15 cellular contexts compared by ENCODE assay signal in the genomic region with DNA sequence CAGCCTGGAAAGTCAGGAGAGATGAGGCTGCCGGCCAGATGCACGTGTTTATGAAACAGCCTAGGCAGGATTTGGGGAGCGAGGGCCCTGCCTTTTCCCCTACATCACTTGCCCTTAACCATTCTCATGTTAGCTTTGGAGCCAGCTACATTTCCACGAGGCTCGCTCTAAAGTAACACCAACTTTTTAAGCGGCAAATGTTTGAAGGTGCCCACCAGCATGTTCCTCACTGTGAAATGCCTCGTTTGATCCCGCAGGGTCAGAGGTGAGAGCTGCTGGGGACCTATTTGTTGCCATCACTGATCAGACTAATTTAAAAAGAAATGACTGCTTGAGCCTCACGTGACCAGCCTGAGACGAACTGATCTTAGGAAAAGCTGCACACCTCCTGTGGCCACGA. TPM values are rescaled to one million over a fixed set of nuclear protein-coding genes. Genes with fewer than 3 reads are reported as not detected.
DNase-seq lines count a peak whose midpoint lies in the region; ATAC-seq and TF ChIP-seq lines count a peak whose summit lies in the region.
"Had no signal": no experiment of that assay in that cellular context is flagged by ENCODE, and none has a peak within 500 bp of the region (broad histone marks: within the 10 kb centered on the region; RNA-seq: fewer than 3 reads in every experiment).

No MANE protein-coding gene starts in this region.

- no peaks in the 10 kb centered on the region for H3K79me2 ChIP-seq in osteoblast (ENCODE audit: insufficient read depth, low read length)

- intact Hi-C loops in left ventricle myocardium superior (cut with micrococcal nuclease) (loop anchor here (10.0 kb wide), 1 partner anchor 514 kb away; no protein-coding TSS in a partner anchor), Right ventricle myocardium inferior (cut with DNase I) (loop anchor here (5.0 kb wide), 1 partner anchor 246 kb away; no protein-coding TSS in a partner anchor)

- TF ChIP-seq EP300 in suprapubic skin (IDR thresholded peaks at IDR 0.05): no peak

- H4K20me1 ChIP-seq in osteoblast (ENCODE audit: insufficient read depth, low read length): no peaks in the 10 kb centered on the region
- H4K20me1 ChIP-seq: BLaER1 had no signal

- H3K27me3 ChIP-seq in osteoblast (ENCODE audit: insufficient read depth, low read length) (no peaks in the 10 kb centered on the region), suprapubic skin (peaks cover 8% of the 10 kb centered on the region)
- H3K27me3 ChIP-seq: BLaER1 had no signal

- no peak overlapping the region for H3K4me3 ChIP-seq in osteoblast (ENCODE audit: insufficient read depth, low read length)
- H3K4me3 ChIP-seq in suprapubic skin: no peak overlapping the region
- H3K4me3 ChIP-seq: BLaER1, GM23248 had no signal

- no peak for TF ChIP-seq POLR2A in suprapubic skin (IDR thresholded peaks at IDR 0.05)

- H3K27ac ChIP-seq in osteoblast (ENCODE audit: low read depth, low read length): no peak overlapping the region
- no peak overlapping the region for H3K27ac ChIP-seq in suprapubic skin
- H3K27ac ChIP-seq: BLaER1, GM23248, HL-60 had no signal

- TF ChIP-seq CTCF in osteoblast (IDR thresholded peaks at IDR 0.05; ENCODE audit: extremely low read depth, low read depth, low read length): no peak
- TF ChIP-seq CTCF in suprapubic skin (IDR thresholded peaks at IDR 0.05): no peak

- H3K36me3 ChIP-seq in osteoblast (ENCODE audit: insufficient read depth, low read length) (no peaks in the 10 kb centered on the region), suprapubic skin (no peaks in the 10 kb centered on the region)
- H3K36me3 ChIP-seq: BLaER1 had no signal

- no peak overlapping the region for H3K4me2 ChIP-seq in osteoblast (ENCODE audit: insufficient read depth, low read length)
- H3K4me2 ChIP-seq: BLaER1 had no signal

- ATAC-seq in left ventricle myocardium superior (no peak), Right ventricle myocardium inferior (no peak), HG03108 (IDR thresholded peaks at IDR 0.05; ENCODE audit: unreplicated experiment) (no peak), HG03039 (IDR thresholded peaks at IDR 0.05; ENCODE audit: unreplicated experiment) (no peak)

- DNase-seq in left ventricle myocardium superior: peak; percentile 9
- DNase-seq in Right ventricle myocardium inferior (ENCODE audit: missing footprints): no peak
- DNase-seq in osteoblast (ENCODE audit: insufficient read length, low spot score, missing footprints): peak; percentile 36
- peak; percentile 26 to 30 for DNase-seq in suprapubic skin (ENCODE audit: low spot score in 2 of 2)
- no peak for DNase-seq in D341Med (ENCODE audit: low spot score)
- DNase-seq: 8988T; CD4-positive, alpha-beta memory T cell; DMS79 treated with DMSO at 0.1 percent for 48 hours; GF-D8; GM23248 had no signal

- H3K9me3 ChIP-seq in osteoblast (ENCODE audit: low read depth, low read length): no peaks in the 10 kb centered on the region
- H3K9me3 ChIP-seq in suprapubic skin: no peaks in the 10 kb centered on the region
- H3K9me3 ChIP-seq: BLaER1 had no signal

- H3K4me1 ChIP-seq in osteoblast (ENCODE audit: insufficient read depth, low read length) (no peaks in the 10 kb centered on the region), suprapubic skin (no peaks in the 10 kb centered on the region)

- no peak overlapping the region for H2AFZ ChIP-seq in osteoblast (ENCODE audit: low read length)
- H2AFZ ChIP-seq: GM23248 had no signal

- WGBS in suprapubic skin: 90% methylated on average over 11 of the region's 11 CpGs

RNA-seq across cellular contexts. Expression of gene DACT2, which starts 51.6 kb away (rescaled TPM):
- total RNA-seq in left ventricle myocardium superior: 0.92 TPM
- total RNA-seq in Right ventricle myocardium inferior: 1.0 TPM
- total RNA-seq in osteoblast: not detected in 2 replicates
- total RNA-seq in suprapubic skin: 10 to 100 TPM in 2 of 4 donors, 1 to 10 TPM in 2; 6.0 to 19.9 (median 10.0) TPM
- total RNA-seq: CD4-positive, alpha-beta memory T cell; GM23248; HT1080 had no signal

Comparison
In these comparisons a context has a peak if more than half of its experiments do, and no peak if none do; other contexts are left out.
1. DNase-seq: peak in left ventricle myocardium superior (single experiment), osteoblast (single experiment) and suprapubic skin (2 of 2); none in Right ventricle myocardium inferior (single experiment) and D341Med (single experiment).